9 cellular contexts compared by ENCODE assay signal in genomic region chr12:124938066-124938465, GRCh38. TPM values are rescaled to one million over a fixed set of nuclear protein-coding genes. Genes with fewer than 3 reads are reported as not detected.
DNase-seq lines count a peak whose midpoint lies in the region; ATAC-seq, FAIRE-seq and TF ChIP-seq lines count a peak whose summit lies in the region.
"Had no signal": no experiment of that assay in that cellular context is flagged by ENCODE, and none has a peak within 500 bp of the region (broad histone marks: within the 10 kb centered on the region; RNA-seq: fewer than 3 reads in every experiment).

No MANE protein-coding gene starts in this region.

- H3K36me3 ChIP-seq in PC-3 (ENCODE audit: low read depth, low read length) (0 out of 2 replicates have a peak, but pooled peaks cover under 1% of the 10 kb centered on the region), spleen (peaks cover 0 to 7% (median under 1%) of the 10 kb centered on the region in 6 donors)

- BruUV-seq in PC-3 (replicated peaks; lab: Mats Ljungman, UMichigan): no TSS peak

- H3F3A ChIP-seq in PC-3 (ENCODE audit: low read length, unreplicated experiment): peaks cover 15% of the 10 kb centered on the region

- peak overlapping the region; percentile 30 for H3K4me3 Mint-ChIP-seq in glutamatergic neuron (ENCODE audit: unreplicated experiment)

- H3K79me2 ChIP-seq in PC-3 (ENCODE audit: low read length): no peaks in the 10 kb centered on the region

- peaks cover 3% of the 10 kb centered on the region for H3K27me3 Mint-ChIP-seq in glutamatergic neuron (ENCODE audit: unreplicated experiment)

- peak; percentile 13 for DNase-seq in PC-3
- no peak for DNase-seq in glutamatergic neuron
- no peak for DNase-seq in spleen
- no peak for DNase-seq in H54 (ENCODE audit: insufficient read length, low spot score)
- no peak for DNase-seq in activated T-cell treated with anti-CD3 and anti-CD28 coated beads, Interleukin-2, amount 50 U/mL, for 1 hour
- no peak for DNase-seq in SKM-1 (lab: John Stamatoyannopoulos, UW; ENCODE audit: unreplicated experiment)
- DNase-seq: activated T-cell treated with anti-CD3 and anti-CD28 coated beads, Interleukin-2, amount 50 U/mL, for 4 hours had no signal

- no peaks in the 10 kb centered on the region for H3K27me3 ChIP-seq in PC-3 (ENCODE audit: low read length)
- H3K27me3 ChIP-seq in spleen (replicated peaks in 1 of 7): no peaks in the 10 kb centered on the region

- H3K27ac ChIP-seq in PC-3 (ENCODE audit: low read length) (no peak overlapping the region), spleen (peak overlapping the region; percentile 88 to 94 (median 93))

- peak overlapping the region; percentile 86 for H3K4me2 ChIP-seq in PC-3 (ENCODE audit: low read length)

- H3K4me1 ChIP-seq in PC-3 (ENCODE audit: insufficient read depth, low read length) (peaks cover 24% of the 10 kb centered on the region), spleen (peaks cover 23 to 59% (median 42%) of the 10 kb centered on the region in 6 donors)

- intact Hi-C loops in PC-3 (cut with micrococcal nuclease): no loop called here
- intact Hi-C loops in spleen (cut with DNase I; ENCODE audit: low total_unique reads): no loop called here

- H3K9me3 Mint-ChIP-seq in glutamatergic neuron (ENCODE audit: unreplicated experiment): no peaks in the 10 kb centered on the region
- H3K9me3 Mint-ChIP-seq: activated T-cell treated with anti-CD3 and anti-CD28 coated beads, Interleukin-2, amount 50 U/mL, for 4 hours had no signal

- no peak for FAIRE-seq in H54 (lab: Jason Lieb, UNC)

- in situ Hi-C loops in GM18951 (cut with MboI; ENCODE audit: low sequenced_read_pairs, unreplicated experiment): no loop called here

- H3K4me3 ChIP-seq in PC-3 (ENCODE audit: low read length) (peak overlapping the region; percentile 71), spleen (peak overlapping the region in 7 of 8 donors; percentile 31 to 73 (median 48))

- peak overlapping the region; percentile 84 for H2AFZ ChIP-seq in PC-3 (ENCODE audit: low read length)

- WGBS in spleen, 5 donors: 17 to 26% (median 22%) methylated on average over 6 of the region's 6 CpGs

- no peaks in the 10 kb centered on the region for H3K36me3 Mint-ChIP-seq in glutamatergic neuron (ENCODE audit: unreplicated experiment)

- POLR2A ChIA-PET in PC-3 (lab: Charles Lee; ENCODE audit: unreplicated experiment): interaction anchor here (0.5 to 1.4 kb wide), 4 partner anchors 20 to 27 kb away, joined by 4 to 7 read pairs (median 6); partner anchors contain the start of gene UBC

- TF ChIP-seq POLR2A in GM18951 (IDR thresholded peaks at IDR 0.05; ENCODE audit: extremely low read depth, insufficient read depth, insufficient read length) (peak; percentile 19), spleen (IDR thresholded peaks at IDR 0.05) (no peak), H54 (IDR thresholded peaks at IDR 0.05; ENCODE audit: low read depth, low read length) (no peak)

- CTCF ChIA-PET in PC-3 (lab: Charles Lee): interaction anchor here (0.6 to 2.3 kb wide), 2 partner anchors 22 to 31 kb away, joined by 6 to 10 read pairs; no protein-coding TSS in a partner anchor

- H3K9me3 ChIP-seq in PC-3 (ENCODE audit: low read length) (no peaks in the 10 kb centered on the region), spleen (no peaks in the 10 kb centered on the region)

- H3K9me2 ChIP-seq in PC-3 (replicated peaks; ENCODE audit: low read length): no peaks in the 10 kb centered on the region

- H4K20me1 ChIP-seq in PC-3 (ENCODE audit: low read length): no peaks in the 10 kb centered on the region

- ATAC-seq in PC-3: no peak
- ATAC-seq in GM19463 (IDR thresholded peaks at IDR 0.05; ENCODE audit: unreplicated experiment): no peak
- ATAC-seq: activated T-cell treated with anti-CD3 and anti-CD28 coated beads, Interleukin-2, amount 50 U/mL, for 4 hours had no signal

- TF ChIP-seq CTCF in PC-3 (conservative IDR thresholded peaks at IDR 0.05; ENCODE audit: low read depth, low read length) (no peak), glutamatergic neuron (IDR thresholded peaks at IDR 0.05; ENCODE audit: partially characterized antibody, unreplicated experiment) (no peak), spleen (IDR thresholded peaks at IDR 0.05 in 8 of 11, conservative IDR thresholded peaks at IDR 0.05 in 3 of 11) (no peak)

- peak overlapping the region; percentile 28; the same call in 1 of the 2 replicates for H3K9ac ChIP-seq in PC-3 (ENCODE audit: low read length)

- H3K4me1 Mint-ChIP-seq in glutamatergic neuron (ENCODE audit: low read depth, unreplicated experiment): peaks cover 1% of the 10 kb centered on the region

- H3K27ac Mint-ChIP-seq in glutamatergic neuron (ENCODE audit: unreplicated experiment): peak overlapping the region; percentile 48

RNA-seq across cellular contexts. Expression of gene UBC, which starts 23.6 kb away (rescaled TPM):
- total RNA-seq in PC-3 (2014; rRNA removed): 1,587 TPM in 2 replicates
- 966 TPM for total RNA-seq in glutamatergic neuron (ENCODE audit: unreplicated experiment)
- 1,000 to 10,000 TPM in 1 of 7 donors, 100 to 1,000 TPM in 6; 770 to 1,107 (median 909) TPM for total RNA-seq in spleen
- 100 to 1,000 TPM; 623 to 743 (median 691) TPM for polyA plus RNA-seq in spleen

RNA-seq across cellular contexts. Expression of gene DHX37, which starts 50.9 kb away (rescaled TPM):
- total RNA-seq in PC-3 (2014; rRNA removed) (56.5 and 76.0 TPM in 2 replicates), glutamatergic neuron (ENCODE audit: unreplicated experiment) (9.8 TPM), spleen (10 to 100 TPM; 12.4 to 31.9 (median 18.4) TPM)
- 10 to 100 TPM in 2 of 3 donors, 1 to 10 TPM in 1; 8.3 to 15.3 (median 12.9) TPM for polyA plus RNA-seq in spleen

RNA-seq across cellular contexts. Expression of gene BRI3BP, which starts 55.4 kb away (rescaled TPM):
- total RNA-seq in PC-3 (2014; rRNA removed) (31.9 and 32.9 TPM in 2 replicates), glutamatergic neuron (ENCODE audit: unreplicated experiment) (1.5 TPM), spleen (10 to 100 TPM; 10.1 to 13.4 (median 12.3) TPM)
- polyA plus RNA-seq in spleen: 1 to 10 TPM; 3.3 to 4.4 (median 4.2) TPM
